ENCODE assay signal across 1 cellular context in genomic region chr6:22322103-22322882, GRCh38.
TF ChIP-seq lines count a peak whose summit lies in the region.

No MANE protein-coding gene starts in this region.

TF ChIP-seq in GM12878, 131 proteins besides CTCF, POLR2A, EP300 and RAD21 (continued from another document):
- no peak for TF ChIP-seq MYC (IDR thresholded peaks at IDR 0.05; ENCODE audit: insufficient read depth, insufficient read length, insufficient replicate concordance, low read length, severe bottlenecking)
